Comparison of ENCODE assay signal across 8 cellular contexts in genomic region chr11:130003717-130004001, GRCh38. TPM values are rescaled to one million over a fixed set of nuclear protein-coding genes. Genes with fewer than 3 reads are reported as not detected.
DNase-seq lines count a peak whose midpoint lies in the region; ATAC-seq and TF ChIP-seq lines count a peak whose summit lies in the region.

No MANE protein-coding gene starts in this region.

- H3K27me3 Mint-ChIP-seq in nephron (ENCODE audit: low read depth): no peaks in the 10 kb centered on the region

- no peak for DNase-seq in HL-60 (ENCODE audit: low read depth in 1 of 2, low spot score in 1 of 2)
- DNase-seq in cerebellum (ENCODE audit: low spot score): no peak
- no peak for DNase-seq in DMS153 (lab: John Stamatoyannopoulos, UW)
- DNase-seq in retina: no peak
- DNase-seq in NCI-H2107 (lab: John Stamatoyannopoulos, UW): no peak

- ATAC-seq in GM18909 (IDR thresholded peaks at IDR 0.05; ENCODE audit: poor library complexity, unreplicated experiment): peak; percentile 19

- no peaks in the 10 kb centered on the region for H3K27me3 ChIP-seq in HL-60 (ENCODE audit: insufficient read depth, poor library complexity, severe bottlenecking)

- peak overlapping the region; percentile 100 for H3K27ac ChIP-seq in HL-60 (replicated peaks)
- peak overlapping the region; percentile 100 for H3K27ac ChIP-seq in cingulate gyrus (ENCODE audit: low read depth, low read length)

- peak overlapping the region; percentile 99 to 100 (median 100) for H3K27ac Mint-ChIP-seq in nephron

- no peaks in the 10 kb centered on the region for H3K36me3 Mint-ChIP-seq in nephron (ENCODE audit: low read depth)

- peaks cover 20% of the 10 kb centered on the region for H3K4me1 Mint-ChIP-seq in nephron

- H3K4me3 ChIP-seq in HL-60 (replicated peaks; ENCODE audit: insufficient read depth, low read length): peak overlapping the region; percentile 47

- peak overlapping the region; percentile 89 to 94 (median 90) for H3K4me3 Mint-ChIP-seq in nephron

- peaks cover 5% of the 10 kb centered on the region for H3K9me3 Mint-ChIP-seq in nephron

- TF ChIP-seq CTCF in HL-60 (IDR thresholded peaks at IDR 0.05; ENCODE audit: insufficient read depth, low read length) (no peak), nephron (IDR thresholded peaks at IDR 0.05; ENCODE audit: unreplicated experiment in 3 of 3) (no peak)

RNA-seq across cellular contexts. Expression of gene PRDM10, which starts 1.0 kb away (rescaled TPM):
- total RNA-seq in cerebellum: 14.2 TPM
